ENCODE assay signal across 16 cellular contexts in the genomic region with DNA sequence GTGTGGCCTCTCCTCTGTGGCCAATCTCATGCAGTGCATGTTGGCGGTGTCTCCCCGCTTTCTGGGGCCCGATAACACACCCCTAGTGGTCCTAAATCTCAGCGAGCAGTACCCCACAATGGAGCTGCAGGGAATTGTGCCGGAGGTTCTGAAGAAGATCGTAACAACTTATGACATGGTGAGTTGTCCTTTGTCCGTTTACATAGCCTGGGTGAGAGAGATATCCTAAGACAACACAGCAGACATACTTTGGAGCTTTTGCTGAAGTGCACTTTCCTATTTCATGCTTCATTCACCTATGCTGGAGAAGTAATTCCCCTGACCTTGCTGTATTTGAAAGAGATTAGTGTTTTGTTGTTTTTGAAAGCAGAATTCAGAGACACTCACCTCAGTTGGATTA.
"Had no signal": no experiment of that assay in that cellular context is flagged by ENCODE, and none has a peak within 500 bp of the region (broad histone marks: within the 10 kb centered on the region; RNA-seq: fewer than 3 reads in every experiment).

No MANE protein-coding gene starts in this region.

- H3K4me3 ChIP-seq: cardiac muscle cell, ovary, testis, upper lobe of left lung had no signal

- H3K9me3 ChIP-seq: ovary, testis, upper lobe of left lung had no signal

- H3K4me1 ChIP-seq: testis had no signal

- H3K36me3 ChIP-seq: ovary had no signal

- ATAC-seq: activated T-cell treated with anti-CD3 and anti-CD28 coated beads, Interleukin-2, amount 50 U/mL, for 72 hours; naive thymus-derived CD4-positive, alpha-beta T cell; sciatic nerve; stimulated activated effector memory CD8-positive, alpha-beta T cell treated with anti-CD3 and anti-CD28 coated beads, Interleukin-12 subunit alpha, Interleukin-12 subunit beta, amount 100 ng/mL, for 72 hours had no signal

- H3K27me3 ChIP-seq: cardiac muscle cell, ovary, testis, upper lobe of left lung had no signal

- H3K27ac ChIP-seq: cardiac muscle cell, ovary, testis, upper lobe of left lung, VCaP had no signal

- DNase-seq: activated CD4-positive, alpha-beta T cell treated with anti-CD3 and anti-CD28 coated beads, Interleukin-2, amount 50 U/mL, for 1 hour; activated CD4-positive, CD25-positive, alpha-beta regulatory T cell treated with anti-CD3 and anti-CD28 coated beads, Interleukin-2, amount 50 U/mL, for 72 hours; activated CD8-positive, alpha-beta memory T cell treated with anti-CD3 and anti-CD28 coated beads, Interleukin-2, amount 50 U/mL, for 4 hours; activated gamma-delta T cell; activated T-cell treated with anti-CD3 and anti-CD28 coated beads, Interleukin-2, amount 50 U/mL, for 72 hours; effector memory CD4-positive, alpha-beta T cell; naive thymus-derived CD4-positive, alpha-beta T cell; ovary; stimulated activated CD4-positive, alpha-beta T cell treated with anti-CD3 and anti-CD28 coated beads, Interleukin-4, amount 100 ng/mL, for 24 hours; T-helper 2 cell; testis; upper lobe of left lung had no signal
